2 cellular contexts compared by ENCODE assay signal in genomic region chr6:27224729-27225128, GRCh38.
TF ChIP-seq lines count a peak whose summit lies in the region.

No MANE protein-coding gene starts in this region.

TF ChIP-seq in GM23338, 12 proteins besides CTCF, POLR2A, EP300 and RAD21:
- TF ChIP-seq ZNF462 (CRISPR knock-in tag; IDR thresholded peaks at IDR 0.05) (no peak), REST (IDR thresholded peaks at IDR 0.05; ENCODE audit: unreplicated experiment) (no peak)

TF ChIP-seq in H1, 55 proteins besides CTCF, POLR2A, EP300 and RAD21:
- TF ChIP-seq SP1 (IDR thresholded peaks at IDR 0.05; ENCODE audit: low read depth, low read length) (no peak), JUND (IDR thresholded peaks at IDR 0.05; ENCODE audit: low read length) (no peak), SIX5 (IDR thresholded peaks at IDR 0.05; ENCODE audit: low read depth, low read length) (no peak), TEAD4 (IDR thresholded peaks at IDR 0.05; ENCODE audit: low read depth, low read length) (no peak), KDM4A (IDR thresholded peaks at IDR 0.05; ENCODE audit: low read depth, low read length, severe bottlenecking) (no peak), SIRT6 (IDR thresholded peaks at IDR 0.05; ENCODE audit: low read length) (no peak), GABPA (IDR thresholded peaks at IDR 0.05; ENCODE audit: borderline replicate concordance, insufficient read depth, low read length) (no peak), EGR1 (IDR thresholded peaks at IDR 0.05; ENCODE audit: borderline replicate concordance, low read depth, low read length) (no peak), SUZ12 (IDR thresholded peaks at IDR 0.05; ENCODE audit: low read length) (no peak), BCL11A (IDR thresholded peaks at IDR 0.05; ENCODE audit: low read depth in 2 of 2, low read length in 2 of 2) (no peak), TAF7 (optimal IDR thresholded peaks at IDR 0.05; ENCODE audit: borderline replicate concordance, low read depth, low read length) (no peak), FOSL1 (IDR thresholded peaks at IDR 0.05; ENCODE audit: insufficient read depth, low read depth, low read length) (no peak), CTBP2 (IDR thresholded peaks at IDR 0.05; ENCODE audit: borderline replicate concordance, insufficient read depth, insufficient read length, low read length) (no peak), CBX5 (IDR thresholded peaks at IDR 0.05; ENCODE audit: low read depth, low read length) (no peak)
